8 cellular contexts compared by ENCODE assay signal in genomic region chr6:105137388-105137787, GRCh38. TPM values are rescaled to one million over a fixed set of nuclear protein-coding genes. Genes with fewer than 3 reads are reported as not detected.
A peak's percentile ranks its signal among the peaks of the same experiment; 100 is the strongest.
DNase-seq lines count a peak whose midpoint lies in the region; ATAC-seq and TF ChIP-seq lines count a peak whose summit lies in the region.

No MANE protein-coding gene starts in this region.

- H3K4me3 ChIP-seq in coronary artery (peak overlapping the region; percentile 83), mesodermal cell (ENCODE audit: extremely low read depth, insufficient read depth, low read length, poor library complexity, severe bottlenecking) (peak overlapping the region; percentile 74), aorta (ENCODE audit: low read length in 2 of 2) (peak overlapping the region; percentile 77 to 94)

- peak overlapping the region; percentile 77 to 89 for H3K27ac ChIP-seq in coronary artery
- H3K27ac ChIP-seq in mesodermal cell (ENCODE audit: low read depth, low read length, severe bottlenecking), result no peak overlapping the region
- no peak overlapping the region for H3K27ac ChIP-seq in aorta (ENCODE audit: low read depth in 1 of 2, low read length in 2 of 2)

- DNase-seq in AG08396 (ENCODE audit: low spot score), result peak; percentile 34
- peak; percentile 6 for DNase-seq in HPDE6-E6E7 (ENCODE audit: extremely low spot score)
- no peak for DNase-seq in coronary artery (ENCODE audit: low spot score)
- peak; percentile 54 to 80 for DNase-seq in aorta
- no peak for DNase-seq in NCI-H345 (lab: John Stamatoyannopoulos, UW)
- no peak for DNase-seq in NCI-H524 treated with DMSO at 0.1 percent for 48 hours (lab: John Stamatoyannopoulos, UW)

- H3K27me3 ChIP-seq in aorta (ENCODE audit: control insufficient read depth in 1 of 2, insufficient read depth in 2 of 2, low read length in 1 of 2), result no peaks in the 10 kb centered on the region

- intact Hi-C loops in aorta (cut with DNase I), result loop anchor here in 1 of 2 donors (2.0 kb wide), 1 partner anchor 265 kb away; the partner anchor contains the start of gene PREP

- H3K36me3 ChIP-seq in mesodermal cell (ENCODE audit: control insufficient read depth, insufficient read depth, low read length), result peaks cover 6% of the 10 kb centered on the region
- no peaks in the 10 kb centered on the region for H3K36me3 ChIP-seq in aorta (ENCODE audit: control insufficient read depth in 1 of 2, insufficient read depth in 2 of 2, low read length in 1 of 2)

- WGBS in mesodermal cell (ENCODE audit: insufficient coverage in 2 of 2), 2 experiments, result 3 to 6% methylated on average over 15 to 22 of the region's 32 CpGs
- 0 to 1% methylated on average over 32 of the region's 32 CpGs for WGBS in aorta, 2 donors

- H3K9me3 ChIP-seq in mesodermal cell (ENCODE audit: control insufficient read depth, low read length), result no peaks in the 10 kb centered on the region
- no peaks in the 10 kb centered on the region for H3K9me3 ChIP-seq in aorta (ENCODE audit: control insufficient read depth, low read length)

- H3K4me1 ChIP-seq in mesodermal cell (ENCODE audit: control insufficient read depth, insufficient read depth, low read length, poor library complexity, severe bottlenecking) (no peaks in the 10 kb centered on the region), aorta (ENCODE audit: control insufficient read depth in 1 of 2, insufficient read depth in 2 of 2, low read length in 2 of 2) (no peaks in the 10 kb centered on the region)

- peak; percentile 44 for ATAC-seq in aorta (ENCODE audit: low FRiP score)
- ATAC-seq in GM21576 (IDR thresholded peaks at IDR 0.05; ENCODE audit: unreplicated experiment), result no peak

- no peak for TF ChIP-seq CTCF in coronary artery (IDR thresholded peaks at IDR 0.05)

RNA-seq across cellular contexts. Expression of gene POPDC3, which starts 42.4 kb away (rescaled TPM):
- polyA plus RNA-seq in mesodermal cell (2013, experiment 1 of 2), result 4.8 TPM
- polyA plus RNA-seq in mesodermal cell (2013, experiment 2 of 2), result 4.8 TPM
- total RNA-seq in aorta, result not detected
- under 1 TPM in 1 of 2 donors, not detected in 1; 0.38 TPM for polyA plus RNA-seq in aorta

Comparison
In these comparisons a context has a peak if more than half of its experiments do, and no peak if none do; other contexts are left out.
1. DNase-seq: peak in AG08396 (single experiment), HPDE6-E6E7 (single experiment) and aorta (2 of 2); none in coronary artery (single experiment), NCI-H345 (single experiment) and NCI-H524 treated with DMSO at 0.1 percent for 48 hours (single experiment).
2. H3K27ac ChIP-seq: peak in coronary artery (2 of 2); none in mesodermal cell (single experiment) and aorta (0 of 2).
3. Peak in every context shown above with its lines, with median percentiles within 50 percentile points of each other: H3K4me3 ChIP-seq.